ENCODE assay signal across 30 cellular contexts in the genomic region with DNA sequence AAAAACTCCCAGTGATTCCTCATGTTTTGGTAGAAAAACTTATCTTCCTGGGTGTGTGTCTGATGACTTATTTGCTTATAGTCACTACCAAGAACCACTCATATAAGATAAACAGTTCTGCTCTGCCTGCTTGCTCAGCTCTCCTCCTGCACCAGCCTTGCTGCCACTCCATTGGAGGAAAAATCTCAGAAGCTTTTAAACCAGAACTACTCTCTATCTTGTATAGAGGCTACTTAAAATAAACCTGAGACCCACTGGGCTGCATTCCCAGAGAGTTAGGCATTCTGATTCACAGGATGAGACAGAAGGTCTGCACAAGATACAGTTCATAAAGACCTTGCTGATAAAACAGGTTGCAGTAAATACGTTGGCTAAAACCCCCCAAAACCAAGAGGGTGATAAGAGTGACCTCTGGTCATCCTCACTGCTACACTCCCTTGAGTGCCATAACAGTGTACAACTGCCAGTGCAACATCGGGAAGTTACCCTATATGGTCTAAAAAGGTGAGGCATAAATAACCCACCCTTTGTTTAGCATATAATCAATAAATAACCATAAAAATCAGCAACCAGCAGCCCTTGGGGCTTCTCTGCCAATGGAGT.
DNase-seq lines count a peak whose midpoint lies in the region; ATAC-seq and TF ChIP-seq lines count a peak whose summit lies in the region.
"Had no signal": no experiment of that assay in that cellular context is flagged by ENCODE, and none has a peak within 500 bp of the region (broad histone marks: within the 10 kb centered on the region; RNA-seq: fewer than 3 reads in every experiment).

No MANE protein-coding gene starts in this region.

- no peaks in the 10 kb centered on the region for H3K27me3 ChIP-seq in cardiac muscle cell
- H3K27me3 ChIP-seq: testis, uterus had no signal

- no peaks in the 10 kb centered on the region for H3K9me3 ChIP-seq in cardiac muscle cell (ENCODE audit: low read depth)
- H3K9me3 ChIP-seq: A549, Caco-2, mucosa of descending colon, testis, uterus had no signal

- TF ChIP-seq CTCF in cardiac muscle cell (IDR thresholded peaks at IDR 0.05; ENCODE audit: low read depth, low read length) (no peak), omental fat pad (IDR thresholded peaks at IDR 0.05) (no peak)

- no peak overlapping the region for H3K4me3 ChIP-seq in cardiac muscle cell
- H3K4me3 ChIP-seq: A549, mucosa of descending colon, testis, uterus had no signal

- peak overlapping the region; percentile 27 for H3K27ac ChIP-seq in cardiac muscle cell
- H3K27ac ChIP-seq: A549, parathyroid adenoma, testis, uterus had no signal

- no peaks in the 10 kb centered on the region for H3K36me3 ChIP-seq in cardiac muscle cell
- H3K36me3 ChIP-seq: uterus had no signal

- intact Hi-C loops in Right ventricle myocardium inferior (cut with DNase I): no loop called here

- peaks cover 7% of the 10 kb centered on the region for H3K4me1 ChIP-seq in cardiac muscle cell (ENCODE audit: low read depth)
- H3K4me1 ChIP-seq: A549, Caco-2, parathyroid adenoma, testis, uterus had no signal

- ATAC-seq in Right ventricle myocardium inferior: no peak
- peak; percentile 59 for ATAC-seq in omental fat pad (ENCODE audit: low FRiP score)
- ATAC-seq: A549; activated T-helper 17 cell treated with anti-CD3 and anti-CD28 coated beads, Interleukin-2, amount 50 U/mL, for 72 hours; mucosa of descending colon had no signal

- peak in 1 of 2 donors; percentile 63 for DNase-seq in cardiac muscle cell (ENCODE audit: low read depth in 1 of 2, low spot score in 1 of 2)
- DNase-seq in Right ventricle myocardium inferior (ENCODE audit: missing footprints): no peak
- peak; percentile 59 for DNase-seq in LHCN-M2 (ENCODE audit: low read depth)
- peak; percentile 4 for DNase-seq in astrocyte of the hippocampus (ENCODE audit: low read depth, low spot score)
- DNase-seq in omental fat pad (ENCODE audit: low spot score): no peak
- DNase-seq in AG08395 (ENCODE audit: low spot score): no peak
- DNase-seq in AG20443 (ENCODE audit: low spot score): no peak
- DNase-seq in amniotic stem cell (lab: John Stamatoyannopoulos, UW): no peak
- DNase-seq: activated B cell treated with CpG ODN at 0.5 μM for 24 hours; activated CD4-positive, alpha-beta T cell treated with anti-CD3 and anti-CD28 coated beads, Interleukin-2, amount 50 U/mL, for 4 hours; activated CD8-positive, alpha-beta memory T cell treated with anti-CD3 and anti-CD28 coated beads, Interleukin-2, amount 50 U/mL, for 4 hours; aorta; C1 segment of cervical spinal cord; Caco-2; foreskin melanocyte; HCEC 1CT; mucosa of descending colon; NCI-H1436; NCI-H2107; NCI-H524 treated with DMSO at 0.1 percent for 48 hours; nephron progenitor cell; right cardiac atrium; stimulated activated CD4-positive, alpha-beta T cell treated with anti-CD3 and anti-CD28 coated beads, Interleukin-4, amount 100 ng/mL, for 4 hours; stimulated activated naive CD4-positive, alpha-beta T cell; T-helper 9 cell; testis; uterus had no signal

Comparison
In these comparisons a context has a peak if more than half of its experiments do, and no peak if none do; other contexts are left out.
1. DNase-seq: peak in LHCN-M2 (single experiment) and astrocyte of the hippocampus (single experiment); none in Right ventricle myocardium inferior (single experiment), omental fat pad (single experiment), AG08395 (single experiment), AG20443 (single experiment) and amniotic stem cell (single experiment).